ENCODE assay signal across 30 cellular contexts in genomic region chr2:222418734-222419133, GRCh38.
"Had no signal": no experiment of that assay in that cellular context is flagged by ENCODE, and none has a peak within 500 bp of the region (broad histone marks: within the 10 kb centered on the region; RNA-seq: fewer than 3 reads in every experiment).

No MANE protein-coding gene starts in this region.

- H3K4me3 ChIP-seq: ascending aorta, body of pancreas, breast epithelium had no signal

- H3K4me1 ChIP-seq: ascending aorta, breast epithelium had no signal

- H3K27ac ChIP-seq: ascending aorta, body of pancreas, brain microvascular endothelial cell, breast epithelium, VCaP had no signal

- H3K27me3 ChIP-seq: ascending aorta, body of pancreas had no signal

- DNase-seq: activated B cell treated with CpG ODN at 0.5 μM for 24 hours; activated CD4-positive, alpha-beta memory T cell treated with anti-CD3 and anti-CD28 coated beads for 36 hours; activated CD4-positive, alpha-beta T cell treated with anti-CD3 and anti-CD28 coated beads for 4 hours; activated CD4-positive, alpha-beta T cell treated with anti-CD3 and anti-CD28 coated beads, Interleukin-2, amount 10 ng/mL, durations not matched to agents 24 days and 14 days; activated CD4-positive, alpha-beta T cell treated with anti-CD3 and anti-CD28 coated beads, Interleukin-2, amount 50 U/mL, for 1 hour; activated CD4-positive, alpha-beta T cell treated with anti-CD3 and anti-CD28 coated beads, Interleukin-2, amount 50 U/mL, for 4 hours; activated CD4-positive, CD25-positive, alpha-beta regulatory T cell treated with anti-CD3 and anti-CD28 coated beads, Interleukin-2, amount 50 U/mL, for 72 hours; activated CD8-positive, alpha-beta memory T cell treated with anti-CD3 and anti-CD28 coated beads, Interleukin-2, amount 50 U/mL, for 4 hours; activated CD8-positive, alpha-beta T cell treated with anti-CD3 and anti-CD28 coated beads for 36 hours; activated effector memory CD4-positive, alpha-beta T cell treated with anti-CD3 and anti-CD28 coated beads, Interleukin-2, amount 50 U/mL, for 16 hours; activated gamma-delta T cell treated with Interleukin-2 at 50 U/mL for 16 hours; activated naive CD4-positive, alpha-beta T cell; activated naive CD4-positive, alpha-beta T cell treated with anti-CD3 and anti-CD28 coated beads for 36 hours; activated naive CD8-positive, alpha-beta T cell treated with anti-CD3 and anti-CD28 coated beads, Interleukin-2, amount 10 ng/mL, durations not matched to agents 7 days and 5 days; activated naive CD8-positive, alpha-beta T cell treated with anti-CD3 and anti-CD28 coated beads, Interleukin-2, amount 50 U/mL, for 24 hours; activated T-cell treated with anti-CD3 and anti-CD28 coated beads for 4 hours; activated T-cell treated with anti-CD3 and anti-CD28 coated beads, Interleukin-2, amount 50 U/mL, for 1 hour; activated T-cell treated with anti-CD3 and anti-CD28 coated beads, Interleukin-2, amount 50 U/mL, for 4 hours; activated T-cell treated with anti-CD3 and anti-CD28 coated beads, Interleukin-2, amount 50 U/mL, for 72 hours; amygdala; anterior cingulate cortex; body of pancreas; brain microvascular endothelial cell; central memory CD4-positive, alpha-beta T cell; T-helper 2 cell; T-helper 9 cell had no signal

- H3K36me3 ChIP-seq: ascending aorta, brain microvascular endothelial cell, breast epithelium had no signal

- H3K9me3 ChIP-seq: ascending aorta, body of pancreas had no signal

- ATAC-seq: activated CD8-positive, alpha-beta T cell treated with anti-CD3 and anti-CD28 coated beads for 36 hours; activated naive CD8-positive, alpha-beta T cell treated with anti-CD3 and anti-CD28 coated beads, Interleukin-2, amount 50 U/mL, for 24 hours; activated T-cell treated with anti-CD3 and anti-CD28 coated beads, Interleukin-2, amount 50 U/mL, for 4 hours; activated T-cell treated with anti-CD3 and anti-CD28 coated beads, Interleukin-2, amount 50 U/mL, for 72 hours; activated T-helper 17 cell treated with anti-CD3 and anti-CD28 coated beads, Interleukin-2, amount 50 U/mL, for 72 hours; body of pancreas had no signal
